9 cellular contexts compared by ENCODE assay signal in genomic region chr2:142180820-142181533, GRCh38. TPM values are rescaled to one million over a fixed set of nuclear protein-coding genes. Genes with fewer than 3 reads are reported as not detected.
A peak's percentile ranks its signal among the peaks of the same experiment; 100 is the strongest.
DNase-seq lines count a peak whose midpoint lies in the region; ATAC-seq and TF ChIP-seq lines count a peak whose summit lies in the region.
"Had no signal": no experiment of that assay in that cellular context is flagged by ENCODE, and none has a peak within 500 bp of the region (broad histone marks: within the 10 kb centered on the region; RNA-seq: fewer than 3 reads in every experiment).

No MANE protein-coding gene starts in this region.

- ATAC-seq in HG03439 (IDR thresholded peaks at IDR 0.05; ENCODE audit: unreplicated experiment), result no peak

- H3K79me2 ChIP-seq in Karpas-422 (ENCODE audit: low read length), result no peaks in the 10 kb centered on the region

- no peaks in the 10 kb centered on the region; the same call in 1 of the 2 replicates for H3K27me3 Mint-ChIP-seq in HFFc6 (ENCODE audit: insufficient read depth)
- H3K27me3 Mint-ChIP-seq in activated naive CD4-positive, alpha-beta T cell treated with anti-CD3 and anti-CD28 coated beads for 36 hours (ENCODE audit: low read depth), result no peaks in the 10 kb centered on the region

- H3K9ac ChIP-seq in Karpas-422 (ENCODE audit: low read length), result no peak overlapping the region

- intact Hi-C loops in activated naive CD4-positive, alpha-beta T cell treated with anti-CD3 and anti-CD28 coated beads for 36 hours (cut with micrococcal nuclease), result no loop called here

- no peak overlapping the region for H3K4me2 ChIP-seq in Karpas-422 (ENCODE audit: low read depth, low read length, poor library complexity, severe bottlenecking)

- CTCF ChIA-PET in activated naive CD4-positive, alpha-beta T cell treated with anti-CD3 and anti-CD28 coated beads for 36 hours (lab: Charles Lee), result no interaction called here

- H4K20me1 ChIP-seq in Karpas-422 (ENCODE audit: insufficient read depth, low read depth, low read length), result no peaks in the 10 kb centered on the region

- no peak overlapping the region for H3K4me3 Mint-ChIP-seq in HFFc6
- H3K4me3 Mint-ChIP-seq in activated naive CD4-positive, alpha-beta T cell treated with anti-CD3 and anti-CD28 coated beads for 36 hours, result no peak overlapping the region
- H3K4me3 Mint-ChIP-seq: brain had no signal

- H3K4me3 ChIP-seq in Karpas-422 (ENCODE audit: low read length), result no peak overlapping the region

- H3K9me3 ChIP-seq in Karpas-422 (ENCODE audit: low read length), result peaks cover 4% of the 10 kb centered on the region; the same call in 1 of the 2 replicates

- no peak overlapping the region for H3K27ac Mint-ChIP-seq in HFFc6
- no peak overlapping the region for H3K27ac Mint-ChIP-seq in activated naive CD4-positive, alpha-beta T cell treated with anti-CD3 and anti-CD28 coated beads for 36 hours
- H3K27ac Mint-ChIP-seq: brain had no signal

- DNase-seq in DMS 273 treated with DMSO at 0.1 percent for 48 hours (lab: John Stamatoyannopoulos, UW) (peak; percentile 24), HFFc6 (no peak), amniotic epithelial cell (ENCODE audit: low read depth) (peak; percentile 37), medulla oblongata (ENCODE audit: extremely low spot score) (peak; percentile 41), Karpas-422 (no peak), T1000 (lab: John Stamatoyannopoulos, UW) (no peak)
- DNase-seq in activated naive CD4-positive, alpha-beta T cell treated with anti-CD3 and anti-CD28 coated beads for 36 hours, result no peak

- H3K27me3 ChIP-seq in Karpas-422 (ENCODE audit: low read length), result no peaks in the 10 kb centered on the region

- no peak overlapping the region for H2AFZ ChIP-seq in Karpas-422 (ENCODE audit: low read length)

- H3K27ac ChIP-seq in Karpas-422 (ENCODE audit: low read length), result no peak overlapping the region

- no peaks in the 10 kb centered on the region for H3K36me3 ChIP-seq in Karpas-422 (ENCODE audit: insufficient read depth, low read length)

- H3K4me1 ChIP-seq in Karpas-422 (ENCODE audit: low read length), result no peaks in the 10 kb centered on the region

- peaks cover 9% of the 10 kb centered on the region for H3K4me1 Mint-ChIP-seq in HFFc6 (ENCODE audit: low read depth)
- H3K4me1 Mint-ChIP-seq in activated naive CD4-positive, alpha-beta T cell treated with anti-CD3 and anti-CD28 coated beads for 36 hours (ENCODE audit: low read depth), result no peaks in the 10 kb centered on the region

- no peaks in the 10 kb centered on the region for H3K9me2 ChIP-seq in Karpas-422 (replicated peaks; ENCODE audit: insufficient read depth, low read length)

- no peaks in the 10 kb centered on the region for H3K36me3 Mint-ChIP-seq in HFFc6 (ENCODE audit: low read depth)
- no peaks in the 10 kb centered on the region for H3K36me3 Mint-ChIP-seq in activated naive CD4-positive, alpha-beta T cell treated with anti-CD3 and anti-CD28 coated beads for 36 hours (ENCODE audit: low read depth)
- H3K36me3 Mint-ChIP-seq: brain had no signal

- TF ChIP-seq CTCF in HFFc6 (IDR thresholded peaks at IDR 0.05), result peak; percentile 62; the same call in 1 of the 2 replicates

- no peaks in the 10 kb centered on the region; the same call in 1 of the 2 replicates for H3K9me3 Mint-ChIP-seq in HFFc6
- H3K9me3 Mint-ChIP-seq in activated naive CD4-positive, alpha-beta T cell treated with anti-CD3 and anti-CD28 coated beads for 36 hours, result peaks cover 3% of the 10 kb centered on the region

RNA-seq across cellular contexts. Expression of gene LRP1B, which starts 50.2 kb away (rescaled TPM):
- total RNA-seq in HFFc6 (2021; fragmentation: NEBNext Ultra II Directional; extraction: Animal tissue kit (Norgen Biotek cat#: 25700)), result not detected
- not detected for total RNA-seq in activated naive CD4-positive, alpha-beta T cell treated with anti-CD3 and anti-CD28 coated beads for 36 hours
- not detected in 2 replicates for total RNA-seq in Karpas-422 (2014; rRNA removed; shearing (Covaris generic); ENCODE audit: low replicate concordance)

Comparison
In these comparisons a context has a peak if more than half of its experiments do, and no peak if none do; other contexts are left out.
1. DNase-seq: peak in DMS 273 treated with DMSO at 0.1 percent for 48 hours (single experiment), amniotic epithelial cell (single experiment) and medulla oblongata (single experiment); none in HFFc6 (single experiment), activated naive CD4-positive, alpha-beta T cell treated with anti-CD3 and anti-CD28 coated beads for 36 hours (single experiment), Karpas-422 (single experiment) and T1000 (single experiment).